1 cellular context compared by ENCODE assay signal in the genomic region with DNA sequence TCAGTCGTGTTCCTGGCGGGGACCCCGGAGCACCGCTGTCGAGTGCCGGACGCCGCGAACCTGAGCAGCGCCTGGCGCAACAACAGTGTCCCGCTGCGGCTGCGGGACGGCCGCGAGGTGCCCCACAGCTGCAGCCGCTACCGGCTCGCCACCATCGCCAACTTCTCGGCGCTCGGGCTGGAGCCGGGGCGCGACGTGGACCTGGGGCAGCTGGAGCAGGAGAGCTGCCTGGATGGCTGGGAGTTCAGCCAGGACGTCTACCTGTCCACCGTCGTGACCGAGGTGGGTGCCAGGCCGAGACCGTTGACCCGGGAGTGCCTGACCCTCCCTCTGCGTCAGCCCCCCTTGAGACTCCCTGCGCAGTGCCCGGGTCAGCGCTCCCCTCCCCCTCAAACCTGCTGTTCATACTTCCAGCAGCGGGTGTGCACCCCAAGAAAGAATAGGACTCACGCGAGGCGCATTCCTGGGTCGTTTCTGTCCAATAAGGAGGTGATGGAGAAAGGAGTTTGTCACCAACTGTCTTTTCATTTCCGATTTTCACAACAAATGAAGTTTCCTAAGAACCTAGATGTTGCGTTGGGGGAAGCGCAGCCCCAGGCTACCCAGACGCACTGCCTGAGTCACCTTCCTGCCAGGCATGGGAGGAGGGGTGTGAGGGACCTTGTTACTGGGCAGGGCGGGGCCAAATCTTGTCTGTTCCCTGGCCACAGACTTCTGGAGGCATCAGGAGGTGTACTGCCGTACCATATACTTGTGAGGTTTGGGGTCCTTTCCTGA.
TF ChIP-seq lines count a peak whose summit lies in the region.

No MANE protein-coding gene starts in this region.

TF ChIP-seq in endothelial cell of umbilical vein, 7 proteins besides CTCF, POLR2A, EP300 and RAD21 (continued from another document):
- TF ChIP-seq FOS (IDR thresholded peaks at IDR 0.05; ENCODE audit: borderline replicate concordance, insufficient read depth, low read length) (peak; percentile 94), MYC (IDR thresholded peaks at IDR 0.05; ENCODE audit: low read depth, low read length) (peak; percentile 81)
